Comparison of ENCODE assay signal across 1 cellular context in the genomic region with DNA sequence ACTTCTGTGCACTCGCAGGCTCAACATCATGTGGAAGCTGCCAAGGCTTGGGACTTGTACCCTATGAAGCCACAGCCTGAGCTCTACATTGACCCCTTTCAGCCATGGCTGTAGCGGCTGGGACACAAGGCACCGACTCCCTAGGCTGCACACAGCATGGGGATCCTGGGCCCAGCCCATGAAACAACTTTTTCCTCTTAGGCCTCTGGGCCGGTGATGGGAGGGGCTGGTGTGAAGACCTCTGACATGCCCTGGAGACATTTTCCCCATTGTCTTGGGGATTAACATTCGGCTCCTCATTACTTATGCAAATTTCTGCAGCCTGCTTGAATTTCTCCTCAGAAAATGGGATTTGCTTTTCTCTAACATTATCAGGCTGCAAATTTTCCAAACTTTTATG. TPM values are rescaled to one million over a fixed set of nuclear protein-coding genes. Genes with fewer than 3 reads are reported as not detected.
"Had no signal": no experiment of that assay in that cellular context is flagged by ENCODE, and none has a peak within 500 bp of the region (broad histone marks: within the 10 kb centered on the region; RNA-seq: fewer than 3 reads in every experiment).

No MANE protein-coding gene starts in this region.

RNA-seq across cellular contexts. Expression of gene F8A1, which starts 38.6 kb away (rescaled TPM):
- polyA plus RNA-seq: K562 had no signal
